ENCODE assay signal across 15 cellular contexts in the genomic region with DNA sequence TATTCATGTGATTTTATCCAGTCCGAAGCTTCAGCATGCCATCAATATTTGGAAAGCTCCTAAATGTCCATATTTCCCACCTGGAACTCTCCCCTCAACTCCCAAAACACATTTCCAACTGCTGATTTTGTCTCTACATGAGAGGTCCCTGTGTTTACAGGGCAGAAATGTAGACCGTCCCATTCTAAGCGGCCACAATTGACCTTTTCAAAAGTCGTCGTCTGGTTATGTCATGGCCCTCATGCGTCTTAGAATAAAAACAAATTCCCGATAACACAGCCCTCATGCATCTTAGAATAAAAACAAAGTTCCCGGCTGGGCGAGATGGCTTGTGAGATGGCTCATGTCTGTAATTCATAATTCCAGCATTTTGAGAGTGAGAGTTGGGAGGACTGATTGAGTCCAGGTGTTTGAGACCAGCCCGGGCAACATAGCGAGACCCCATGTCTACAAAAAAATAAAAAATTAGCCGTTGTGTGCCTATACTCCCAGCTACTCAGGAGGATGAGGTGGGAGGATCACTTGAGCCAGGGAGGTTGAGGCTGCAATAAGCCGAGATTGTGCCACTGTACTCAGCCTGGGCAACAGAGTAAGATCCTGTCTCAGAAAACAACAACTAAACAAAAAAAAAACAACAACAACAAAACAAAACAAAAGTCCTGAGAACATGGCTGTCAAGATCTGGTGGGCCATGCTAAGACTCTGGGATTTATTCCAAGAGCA. TPM values are rescaled to one million over a fixed set of nuclear protein-coding genes. Genes with fewer than 3 reads are reported as not detected.
DNase-seq lines count a peak whose midpoint lies in the region; ATAC-seq and TF ChIP-seq lines count a peak whose summit lies in the region.
"Had no signal": no experiment of that assay in that cellular context is flagged by ENCODE, and none has a peak within 500 bp of the region (broad histone marks: within the 10 kb centered on the region; RNA-seq: fewer than 3 reads in every experiment).

No MANE protein-coding gene starts in this region.

- intact Hi-C loops in Right ventricle myocardium superior (cut with DNase I), result no loop called here

- ATAC-seq in Right ventricle myocardium superior (ENCODE audit: poor library complexity) (no peak), left lobe of liver (no peak), HG03521 (IDR thresholded peaks at IDR 0.05; ENCODE audit: unreplicated experiment) (no peak)
- ATAC-seq: activated T-cell treated with anti-CD3 and anti-CD28 coated beads, Interleukin-2, amount 50 U/mL, for 4 hours had no signal

- CTCF ChIA-PET in RWPE1 (lab: Yijun Ruan, JAX), result interaction anchor here (0.8 kb wide), 1 partner anchor 13 kb away, joined by 3 read pairs; no protein-coding TSS in a partner anchor

- peaks cover 29% of the 10 kb centered on the region for H3K4me1 ChIP-seq in cardiac muscle cell (ENCODE audit: low read depth)

- POLR2A ChIA-PET in RWPE1 (lab: Yijun Ruan, JAX; ENCODE audit: low non-redundant PET), result no interaction called here

- no peak overlapping the region for H3K4me3 ChIP-seq in cardiac muscle cell
- H3K4me3 ChIP-seq: ascending aorta had no signal

- H3K9me3 ChIP-seq in cardiac muscle cell (ENCODE audit: low read depth), result no peaks in the 10 kb centered on the region
- H3K9me3 ChIP-seq: ascending aorta had no signal

- no peak for DNase-seq in cardiac muscle cell (ENCODE audit: low read depth in 1 of 2, low spot score in 1 of 2)
- no peak for DNase-seq in Right ventricle myocardium superior
- DNase-seq in RWPE1 (ENCODE audit: low spot score), result no peak
- peak; percentile 21 for DNase-seq in left lobe of liver (ENCODE audit: low spot score)
- no peak for DNase-seq in NCI-H146 treated with DMSO at 0.1 percent for 48 hours (lab: John Stamatoyannopoulos, UW; ENCODE audit: unreplicated experiment)
- no peak for DNase-seq in NCI-H1092 treated with DMSO at 0.1 percent for 48 hours (lab: John Stamatoyannopoulos, UW)
- DNase-seq: activated T-cell treated with anti-CD3 and anti-CD28 coated beads, Interleukin-2, amount 50 U/mL, for 4 hours; GDM1; hippocampal formation; IMR-90; NCI-H2029 treated with DMSO at 0.1 percent for 48 hours; SIG-M5; T-helper 9 cell had no signal

- H3K27ac ChIP-seq in cardiac muscle cell (peak overlapping the region; percentile 43), RWPE1 (peak overlapping the region; percentile 14; the same call in 1 of the 2 replicates)
- H3K27ac ChIP-seq: ascending aorta had no signal

- no peaks in the 10 kb centered on the region for H3K36me3 ChIP-seq in cardiac muscle cell
- H3K36me3 ChIP-seq: ascending aorta had no signal

- H3K27me3 ChIP-seq in cardiac muscle cell, result no peaks in the 10 kb centered on the region
- H3K27me3 ChIP-seq: ascending aorta had no signal

- TF ChIP-seq CTCF in cardiac muscle cell (IDR thresholded peaks at IDR 0.05; ENCODE audit: low read depth, low read length), result no peak
- no peak for TF ChIP-seq CTCF in RWPE1 (conservative IDR thresholded peaks at IDR 0.05; ENCODE audit: low read depth)

RNA-seq across cellular contexts. Expression of gene ZNF217, which starts 6.4 kb away (rescaled TPM):
- total RNA-seq in cardiac muscle cell (16.7 and 26.3 TPM in 2 replicates), Right ventricle myocardium superior (7.0 TPM), left lobe of liver (11.1 TPM)
- 6.1 and 10.3 TPM in 2 replicates for polyA plus RNA-seq in cardiac muscle cell
